ENCODE assay signal across 8 cellular contexts in genomic region chr19:55062735-55063491, GRCh38. TPM values are rescaled to one million over a fixed set of nuclear protein-coding genes. Genes with fewer than 3 reads are reported as not detected.
DNase-seq lines count a peak whose midpoint lies in the region; ATAC-seq and TF ChIP-seq lines count a peak whose summit lies in the region.

TSS of gene RDH13 (minus strand) at chr19:55063148. CDS start at chr19:55063032, 116 bp downstream.

- 0 out of 2 replicates have a peak, but pooled peaks cover 7% of the 10 kb centered on the region for H3F3A ChIP-seq in GM23338 (replicated peaks; ENCODE audit: low read depth)

- POLR2A ChIA-PET in RWPE1 (lab: Yijun Ruan, JAX; ENCODE audit: low non-redundant PET): no interaction called here
- POLR2A ChIA-PET in naive thymus-derived CD8-positive, alpha-beta T cell (lab: Charles Lee): interaction anchor here (0.9 to 1.7 kb wide), 7 partner anchors 17 to 57 kb away, joined by 3 to 7 read pairs (median 6); partner anchors contain the start of gene PPP1R12C

- peak within 1 kb of the TSS; percentile 93 for H2AFZ ChIP-seq in GM23338

- peaks cover 8% of the 10 kb centered on the region; the same call in 1 of the 2 replicates for H3K36me3 ChIP-seq in GM23338 (ENCODE audit: insufficient read depth)

- DNase-seq in DMS79 (lab: John Stamatoyannopoulos, UW): peak; percentile 78
- peak; percentile 99 for DNase-seq in GM23338 (ENCODE audit: low spot score)
- DNase-seq in LoVo (ENCODE audit: low spot score): peak; percentile 97
- peak; percentile 97 for DNase-seq in RWPE1 (ENCODE audit: low spot score)
- peak; percentile 96 for DNase-seq in activated T-helper 1 cell treated with anti-CD3 and anti-CD28 coated beads, Interleukin-12 subunit alpha, Interleukin-12 subunit beta, Interleukin-2, Interleukin-4 antibody, amounts not matched to agents 30 ng/mL and 10 ng/mL and 1 ng/mL, durations not matched to agents 14 hours and 24 hours and 36 hours (ENCODE audit: low spot score)
- peak; percentile 96 for DNase-seq in fibroblast of mammary gland (ENCODE audit: low read depth)
- DNase-seq in naive thymus-derived CD8-positive, alpha-beta T cell: peak; percentile 93 to 99 (median 97)

- H3K4me3 ChIP-seq in GM23338 (peak within 1 kb of the TSS; percentile 93), fibroblast of mammary gland (ENCODE audit: control insufficient read depth, low read depth, low read length) (peak within 1 kb of the TSS; percentile 63)

- H4K20me1 ChIP-seq in GM23338 (replicated peaks; ENCODE audit: insufficient read depth): peaks cover 19% of the 10 kb centered on the region; the same call in 1 of the 2 replicates

- no peak within 1 kb of the TSS for H3K27ac Mint-ChIP-seq in GM23338
- H3K27ac Mint-ChIP-seq in activated T-helper 1 cell treated with anti-CD3 and anti-CD28 coated beads, Interleukin-12 subunit alpha, Interleukin-12 subunit beta, Interleukin-2, Interleukin-4 antibody, amounts not matched to agents 30 ng/mL and 10 ng/mL and 1 ng/mL, durations not matched to agents 14 hours and 24 hours and 36 hours: peak within 1 kb of the TSS; percentile 75
- peak within 1 kb of the TSS in 9 of 10 donors; percentile 52 to 91 (median 81) for H3K27ac Mint-ChIP-seq in naive thymus-derived CD8-positive, alpha-beta T cell
- peak within 1 kb of the TSS; percentile 75 for H3K27ac Mint-ChIP-seq in stimulated activated memory B cell treated with anti-CD40 and anti-IgM and Interleukin-4, amounts not matched to agents 10 μg/mL and 1 μg/mL and 100 μg/mL, for 72 hours

- H3K9me3 Mint-ChIP-seq in GM23338: no peaks in the 10 kb centered on the region; the same call in 2 of the 3 replicates
- H3K9me3 Mint-ChIP-seq in activated T-helper 1 cell treated with anti-CD3 and anti-CD28 coated beads, Interleukin-12 subunit alpha, Interleukin-12 subunit beta, Interleukin-2, Interleukin-4 antibody, amounts not matched to agents 30 ng/mL and 10 ng/mL and 1 ng/mL, durations not matched to agents 14 hours and 24 hours and 36 hours: no peaks in the 10 kb centered on the region
- peaks cover 0 to 8% (median 0%) of the 10 kb centered on the region in 9 donors for H3K9me3 Mint-ChIP-seq in naive thymus-derived CD8-positive, alpha-beta T cell
- H3K9me3 Mint-ChIP-seq in stimulated activated memory B cell treated with anti-CD40 and anti-IgM and Interleukin-4, amounts not matched to agents 10 μg/mL and 1 μg/mL and 100 μg/mL, for 72 hours: peaks cover 4% of the 10 kb centered on the region

- peaks cover 19% of the 10 kb centered on the region for H3K36me3 Mint-ChIP-seq in GM23338 (ENCODE audit: low read depth)
- H3K36me3 Mint-ChIP-seq in activated T-helper 1 cell treated with anti-CD3 and anti-CD28 coated beads, Interleukin-12 subunit alpha, Interleukin-12 subunit beta, Interleukin-2, Interleukin-4 antibody, amounts not matched to agents 30 ng/mL and 10 ng/mL and 1 ng/mL, durations not matched to agents 14 hours and 24 hours and 36 hours (ENCODE audit: low read depth): peaks cover 15% of the 10 kb centered on the region
- H3K36me3 Mint-ChIP-seq in naive thymus-derived CD8-positive, alpha-beta T cell: peaks cover 0 to 17% (median 7%) of the 10 kb centered on the region in 3 donors
- H3K36me3 Mint-ChIP-seq in stimulated activated memory B cell treated with anti-CD40 and anti-IgM and Interleukin-4, amounts not matched to agents 10 μg/mL and 1 μg/mL and 100 μg/mL, for 72 hours: peaks cover 13% of the 10 kb centered on the region

- no peaks in the 10 kb centered on the region for H3K9me2 ChIP-seq in GM23338 (ENCODE audit: insufficient read depth)

- TF ChIP-seq CTCF in GM23338 (conservative IDR thresholded peaks at IDR 0.05; ENCODE audit: low read depth in 2 of 2) (no peak), RWPE1 (conservative IDR thresholded peaks at IDR 0.05; ENCODE audit: low read depth) (no peak), fibroblast of mammary gland (conservative IDR thresholded peaks at IDR 0.05; ENCODE audit: control insufficient read depth, insufficient read depth, low read depth, low read length) (no peak)

- intact Hi-C loops in activated T-helper 1 cell treated with anti-CD3 and anti-CD28 coated beads, Interleukin-12 subunit alpha, Interleukin-12 subunit beta, Interleukin-2, Interleukin-4 antibody, amounts not matched to agents 30 ng/mL and 10 ng/mL and 1 ng/mL, durations not matched to agents 14 hours and 24 hours and 36 hours (cut with micrococcal nuclease): loop anchor here (1.0 to 5.0 kb wide), 9 partner anchors 18 to 1079 kb away; partner anchors contain the start of genes PPP1R12C, RPL28 and ZNF444

- ATAC-seq in GM23338: peak; percentile 97
- peak; percentile 96 to 98 for ATAC-seq in naive thymus-derived CD8-positive, alpha-beta T cell
- peak; percentile 99 for ATAC-seq in stimulated activated memory B cell treated with anti-CD40 and anti-IgM and Interleukin-4, amounts not matched to agents 10 μg/mL and 1 μg/mL and 100 μg/mL, for 72 hours

- H3K27me3 Mint-ChIP-seq in GM23338 (ENCODE audit: insufficient read depth, low read depth, poor library complexity): peaks cover 35% of the 10 kb centered on the region
- H3K27me3 Mint-ChIP-seq in activated T-helper 1 cell treated with anti-CD3 and anti-CD28 coated beads, Interleukin-12 subunit alpha, Interleukin-12 subunit beta, Interleukin-2, Interleukin-4 antibody, amounts not matched to agents 30 ng/mL and 10 ng/mL and 1 ng/mL, durations not matched to agents 14 hours and 24 hours and 36 hours (ENCODE audit: insufficient read depth): peaks cover 18% of the 10 kb centered on the region
- peaks cover 19 to 25% (median 23%) of the 10 kb centered on the region in 5 donors for H3K27me3 Mint-ChIP-seq in naive thymus-derived CD8-positive, alpha-beta T cell
- H3K27me3 Mint-ChIP-seq in stimulated activated memory B cell treated with anti-CD40 and anti-IgM and Interleukin-4, amounts not matched to agents 10 μg/mL and 1 μg/mL and 100 μg/mL, for 72 hours: peaks cover 21% of the 10 kb centered on the region

- H3K4me1 Mint-ChIP-seq in GM23338: peaks cover 11% of the 10 kb centered on the region; the same call in 2 of the 3 replicates
- peaks cover 12% of the 10 kb centered on the region for H3K4me1 Mint-ChIP-seq in activated T-helper 1 cell treated with anti-CD3 and anti-CD28 coated beads, Interleukin-12 subunit alpha, Interleukin-12 subunit beta, Interleukin-2, Interleukin-4 antibody, amounts not matched to agents 30 ng/mL and 10 ng/mL and 1 ng/mL, durations not matched to agents 14 hours and 24 hours and 36 hours (ENCODE audit: low read depth)
- H3K4me1 Mint-ChIP-seq in naive thymus-derived CD8-positive, alpha-beta T cell: peaks cover 16 to 34% (median 20%) of the 10 kb centered on the region in 4 donors
- H3K4me1 Mint-ChIP-seq in stimulated activated memory B cell treated with anti-CD40 and anti-IgM and Interleukin-4, amounts not matched to agents 10 μg/mL and 1 μg/mL and 100 μg/mL, for 72 hours: peaks cover 10% of the 10 kb centered on the region

- H3K4me2 ChIP-seq in GM23338: peak within 1 kb of the TSS; percentile 83

- H3K4me3 Mint-ChIP-seq in GM23338: peak within 1 kb of the TSS; percentile 91
- peak within 1 kb of the TSS; percentile 89 for H3K4me3 Mint-ChIP-seq in activated T-helper 1 cell treated with anti-CD3 and anti-CD28 coated beads, Interleukin-12 subunit alpha, Interleukin-12 subunit beta, Interleukin-2, Interleukin-4 antibody, amounts not matched to agents 30 ng/mL and 10 ng/mL and 1 ng/mL, durations not matched to agents 14 hours and 24 hours and 36 hours
- H3K4me3 Mint-ChIP-seq in naive thymus-derived CD8-positive, alpha-beta T cell: peak within 1 kb of the TSS; percentile 73 to 94 (median 86)
- peak within 1 kb of the TSS; percentile 90 for H3K4me3 Mint-ChIP-seq in stimulated activated memory B cell treated with anti-CD40 and anti-IgM and Interleukin-4, amounts not matched to agents 10 μg/mL and 1 μg/mL and 100 μg/mL, for 72 hours

- H3K27ac ChIP-seq in GM23338 (ENCODE audit: low read depth): no peak within 1 kb of the TSS
- H3K27ac ChIP-seq in RWPE1: peak within 1 kb of the TSS; percentile 74

- no peaks in the 10 kb centered on the region; the same call in 1 of the 2 replicates for H3K4me1 ChIP-seq in GM23338 (ENCODE audit: insufficient read depth)

- peaks cover 33% of the 10 kb centered on the region for H3K27me3 ChIP-seq in GM23338 (ENCODE audit: insufficient read depth)

- peaks cover 20% of the 10 kb centered on the region for H3K79me2 ChIP-seq in GM23338 (replicated peaks; ENCODE audit: insufficient read depth)

- CTCF ChIA-PET in RWPE1 (lab: Yijun Ruan, JAX): interaction anchor here (0.6 to 0.7 kb wide), 2 partner anchors 73 to 104 kb away, joined by 3 read pairs; no protein-coding TSS in a partner anchor

TF ChIP-seq in GM23338, 12 proteins besides CTCF, POLR2A, EP300 and RAD21:
- no peak for TF ChIP-seq STAT1 (IDR thresholded peaks at IDR 0.05; ENCODE audit: unreplicated experiment)
- peak; percentile 97 for TF ChIP-seq CREB1 (CRISPR knock-in tag; IDR thresholded peaks at IDR 0.05; ENCODE audit: low read depth)
- TF ChIP-seq POLR2AphosphoS5 (IDR thresholded peaks at IDR 0.05; ENCODE audit: low read depth): peak; percentile 82

RNA-seq across cellular contexts. Expression of gene RDH13, which starts in this region (rescaled TPM):
- total RNA-seq in GM23338 (2014; rRNA removed; shearing (Covaris generic)): 32.3 and 36.5 TPM in 2 replicates
- 23.0 and 28.0 TPM in 2 replicates for polyA plus RNA-seq in GM23338 (2016; fragmentation: Nextera tagmentation; extraction: Ambion mirVana)
- total RNA-seq in activated T-helper 1 cell treated with anti-CD3 and anti-CD28 coated beads, Interleukin-12 subunit alpha, Interleukin-12 subunit beta, Interleukin-2, Interleukin-4 antibody, amounts not matched to agents 30 ng/mL and 10 ng/mL and 1 ng/mL, durations not matched to agents 14 hours and 24 hours and 36 hours: 21.7 and 26.4 TPM in 2 replicates
- total RNA-seq in naive thymus-derived CD8-positive, alpha-beta T cell: 10 to 100 TPM; 24.3 to 26.1 TPM
- 10 to 100 TPM in 1 of 3 donors, 1 to 10 TPM in 2; 4.3 to 18.0 (median 5.3) TPM for polyA plus RNA-seq in naive thymus-derived CD8-positive, alpha-beta T cell
